In genomic region chr16:3000540-3000939, GRCh38 we compare ENCODE assay signal across 1 cellular context.
TF ChIP-seq lines count a peak whose summit lies in the region.

No MANE protein-coding gene starts in this region.

TF ChIP-seq in H1, 55 proteins besides CTCF, POLR2A, EP300 and RAD21:
- TF ChIP-seq HDAC2 (IDR thresholded peaks at IDR 0.05; ENCODE audit: borderline replicate concordance in 1 of 2, low read depth in 2 of 2, low read length in 2 of 2) (no peak), TEAD4 (IDR thresholded peaks at IDR 0.05; ENCODE audit: low read depth, low read length) (no peak), CTBP2 (IDR thresholded peaks at IDR 0.05; ENCODE audit: borderline replicate concordance, insufficient read depth, insufficient read length, low read length) (no peak), BCL11A (IDR thresholded peaks at IDR 0.05; ENCODE audit: low read depth in 2 of 2, low read length in 2 of 2) (no peak), YY1 (IDR thresholded peaks at IDR 0.05; ENCODE audit: low read depth, low read length) (no peak)
